8 cellular contexts compared by ENCODE assay signal in the genomic region with DNA sequence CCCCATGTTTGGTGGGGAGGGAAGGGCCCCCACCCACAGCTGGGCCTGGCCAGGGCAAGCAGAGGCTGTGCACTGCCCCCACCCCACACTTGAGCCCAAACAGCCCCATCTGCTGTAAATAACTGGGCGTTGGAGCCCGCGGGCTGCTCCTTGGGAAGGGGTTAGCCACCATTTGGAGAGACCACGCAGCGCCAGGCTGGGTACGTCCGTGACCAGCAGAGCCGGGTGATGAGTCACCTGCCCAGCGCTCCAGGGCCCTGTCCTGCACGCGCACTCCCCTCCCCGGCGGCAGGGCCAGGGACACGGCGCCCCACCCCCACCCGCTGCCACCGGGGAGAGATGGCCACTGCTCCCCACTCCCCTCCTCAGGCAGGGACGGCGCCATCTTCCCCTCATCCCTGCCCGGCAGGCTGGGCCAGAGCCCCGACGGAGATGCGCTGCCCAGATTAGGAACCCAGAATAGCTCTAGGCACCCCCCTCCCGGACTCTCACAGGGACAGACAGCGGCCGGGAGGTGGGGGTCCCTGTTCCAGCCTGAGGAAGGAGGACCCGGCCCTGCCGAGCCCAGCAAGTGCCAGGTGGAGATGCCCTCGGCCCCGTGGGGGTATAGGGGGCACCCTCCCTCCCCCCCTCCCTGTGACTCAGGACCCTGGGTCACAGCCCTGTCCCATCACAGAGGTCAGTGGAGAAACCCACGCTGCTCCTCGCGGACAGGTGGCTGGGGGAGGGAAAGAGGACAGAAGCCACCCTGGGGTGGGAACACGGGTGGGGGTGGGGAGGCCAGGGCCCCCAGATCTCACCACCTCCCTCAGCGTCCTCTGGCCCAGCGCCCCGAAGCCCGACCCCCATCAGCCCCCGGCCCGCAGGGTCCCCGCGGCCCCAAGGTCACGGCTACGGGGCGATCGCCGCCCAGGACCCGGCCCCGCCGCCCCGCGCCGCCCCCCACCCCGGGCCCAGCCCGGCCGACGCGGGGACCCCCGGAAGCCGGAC. TPM values are rescaled to one million over a fixed set of nuclear protein-coding genes. Genes with fewer than 3 reads are reported as not detected.
DNase-seq lines count a peak whose midpoint lies in the region; ATAC-seq and TF ChIP-seq lines count a peak whose summit lies in the region.

No MANE protein-coding gene starts in this region.

- no peak for ATAC-seq in HG02970 (IDR thresholded peaks at IDR 0.05; ENCODE audit: low FRiP score, unreplicated experiment)

- intact Hi-C loops in dorsolateral prefrontal cortex (cut with DNase I): loop anchor here (2.0 kb wide), 2 partner anchors 21 to 25 kb away; no protein-coding TSS in a partner anchor

- TF ChIP-seq CTCF in dorsolateral prefrontal cortex (IDR thresholded peaks at IDR 0.05 in 54 of 56, conservative IDR thresholded peaks at IDR 0.05 in 2 of 56; ENCODE audit: low read depth in 1 of 56, partially characterized antibody in 56 of 56) (no peak), mesothelial cell of epicardium (IDR thresholded peaks at IDR 0.05; ENCODE audit: unreplicated experiment) (no peak)

- peak overlapping the region in 53 of 59 donors; percentile 19 to 95 (median 74) for H3K27ac ChIP-seq in dorsolateral prefrontal cortex

- peaks cover 46% of the 10 kb centered on the region for H3K27me3 Mint-ChIP-seq in mesothelial cell of epicardium (ENCODE audit: low read depth)

- H3K36me3 Mint-ChIP-seq in mesothelial cell of epicardium: no peaks in the 10 kb centered on the region

- H3K27ac Mint-ChIP-seq in mesothelial cell of epicardium: no peak overlapping the region

- peak; percentile 19 for DNase-seq in CD1c-positive myeloid dendritic cell (ENCODE audit: extremely low spot score)
- DNase-seq in NCI-H1105 (lab: John Stamatoyannopoulos, UW): peak; percentile 20
- peak in 4 of 10 donors; percentile 52 to 85 (median 68) for DNase-seq in dorsolateral prefrontal cortex
- no peak for DNase-seq in mesothelial cell of epicardium (ENCODE audit: low spot score in 2 of 2, unreplicated experiment in 2 of 2)
- DNase-seq in superior temporal gyrus (ENCODE audit: extremely low spot score): no peak
- DNase-seq in stimulated activated CD4-positive, alpha-beta T cell treated with anti-CD3 and anti-CD28 coated beads, Interleukin-4, amount 100 ng/mL, for 4 hours: no peak
- no peak for DNase-seq in activated CD4-positive, alpha-beta T cell treated with anti-CD3 and anti-CD28 coated beads, Interleukin-2, amount 50 U/mL, for 48 hours

- H3K9me3 Mint-ChIP-seq in mesothelial cell of epicardium: no peaks in the 10 kb centered on the region

- H3K4me3 ChIP-seq in dorsolateral prefrontal cortex: peak overlapping the region; percentile 33 to 78 (median 61)

- H3K27me3 ChIP-seq in dorsolateral prefrontal cortex: peaks cover 0 to 15% (median 0%) of the 10 kb centered on the region in 45 donors

- peak overlapping the region; percentile 43 for H3K4me3 Mint-ChIP-seq in mesothelial cell of epicardium

- H3K4me1 Mint-ChIP-seq in mesothelial cell of epicardium: peaks cover 4% of the 10 kb centered on the region

RNA-seq across cellular contexts. Expression of gene EEF1A2, which starts 0.6 kb away (rescaled TPM):
- 100 to 1,000 TPM; 166 to 904 (median 657) TPM for total RNA-seq in dorsolateral prefrontal cortex
- total RNA-seq in mesothelial cell of epicardium: 14.4 to 15.6 TPM (median 14.6 TPM) in 3 replicates

RNA-seq across cellular contexts. Expression of gene PPDPF, which starts 22.3 kb away (rescaled TPM):
- 100 to 1,000 TPM in 110 of 120 experiments, 10 to 100 TPM in 10; 80.2 to 340 (median 148) TPM for total RNA-seq in dorsolateral prefrontal cortex
- total RNA-seq in mesothelial cell of epicardium: 258 to 271 TPM (median 269 TPM) in 3 replicates

RNA-seq across cellular contexts. Expression of gene KCNQ2, which starts 25.8 kb away (rescaled TPM):
- 100 to 1,000 TPM in 119 of 120 experiments, 10 to 100 TPM in 1; 75.7 to 403 (median 241) TPM for total RNA-seq in dorsolateral prefrontal cortex
- 9.7 to 11.8 TPM (median 10.0 TPM) in 3 replicates for total RNA-seq in mesothelial cell of epicardium

RNA-seq across cellular contexts. Expression of gene PTK6, which starts 38.9 kb away (rescaled TPM):
- total RNA-seq in dorsolateral prefrontal cortex: under 1 TPM in 66 of 120 experiments, not detected in 54; 0.13 to 0.64 (median 0.24) TPM
- 0.11 to 0.18 TPM in 2 of 3 replicates, not detected in the other for total RNA-seq in mesothelial cell of epicardium

RNA-seq across cellular contexts. Expression of gene SRMS, which starts 49.3 kb away (rescaled TPM):
- not detected for total RNA-seq in dorsolateral prefrontal cortex
- not detected in 3 replicates for total RNA-seq in mesothelial cell of epicardium

Comparison
In these comparisons a context has a peak if more than half of its experiments do, and no peak if none do; other contexts are left out.
1. DNase-seq: peak in CD1c-positive myeloid dendritic cell (single experiment) and NCI-H1105 (single experiment); none in mesothelial cell of epicardium (0 of 2), superior temporal gyrus (single experiment), stimulated activated CD4-positive, alpha-beta T cell treated with anti-CD3 and anti-CD28 coated beads, Interleukin-4, amount 100 ng/mL, for 4 hours (0 of 2) and activated CD4-positive, alpha-beta T cell treated with anti-CD3 and anti-CD28 coated beads, Interleukin-2, amount 50 U/mL, for 48 hours (0 of 2).
2. RNA of gene EEF1A2, which starts 0.6 kb away (total RNA-seq): 166 to 904 TPM in dorsolateral prefrontal cortex; 14.4 to 15.6 TPM in mesothelial cell of epicardium; every median in the first group is over 10 times any median in the second.